Comparison of ENCODE assay signal across 20 cellular contexts in the genomic region with DNA sequence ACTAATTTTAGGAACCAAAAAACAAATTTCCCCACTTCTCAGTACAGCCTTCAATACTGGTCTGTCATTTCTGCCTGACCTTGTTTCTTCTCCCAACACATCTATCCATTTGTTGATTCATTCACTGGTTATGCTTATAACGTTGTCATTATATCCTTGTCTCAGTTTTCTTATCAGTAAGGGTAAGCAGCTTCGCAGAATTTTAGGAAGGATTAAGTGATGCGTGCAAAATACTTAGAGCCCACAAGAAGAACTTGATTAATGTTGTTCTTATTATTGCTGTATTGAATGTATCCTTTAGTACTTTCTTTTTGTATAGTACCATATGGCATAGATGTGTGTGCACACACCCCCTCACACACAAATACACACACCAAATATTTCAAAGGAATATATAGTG.
"Had no signal": no experiment of that assay in that cellular context is flagged by ENCODE, and none has a peak within 500 bp of the region (broad histone marks: within the 10 kb centered on the region; RNA-seq: fewer than 3 reads in every experiment).

No MANE protein-coding gene starts in this region.

- H3K4me3 ChIP-seq: gastroesophageal sphincter, testis, transverse colon had no signal

- H3K27me3 ChIP-seq: testis, transverse colon had no signal

- H3K36me3 ChIP-seq: gastroesophageal sphincter, transverse colon had no signal

- DNase-seq: activated B cell treated with CpG ODN at 0.5 μM for 24 hours; activated CD4-positive, alpha-beta T cell treated with anti-CD3 and anti-CD28 coated beads, Interleukin-2, amount 50 U/mL, for 1 hour; activated CD8-positive, alpha-beta T cell treated with anti-CD3 and anti-CD28 coated beads for 36 hours; activated naive CD8-positive, alpha-beta T cell treated with anti-CD3 and anti-CD28 coated beads, Interleukin-2, amount 50 U/mL, for 24 hours; activated T-cell treated with anti-CD3 and anti-CD28 coated beads, Interleukin-2, amount 50 U/mL, for 48 hours; amygdala; effector CD8-positive, alpha-beta T cell; erythroblast; head of caudate nucleus; hippocampal formation; mesenchymal stem cell; naive thymus-derived CD8-positive, alpha-beta T cell; nucleus accumbens; right cardiac atrium; stimulated activated CD4-positive, alpha-beta T cell treated with anti-CD3 and anti-CD28 coated beads, Interleukin-2, amount 100 ng/mL, for 48 hours; stimulated activated naive CD8-positive, alpha-beta T cell treated with anti-CD3 and anti-CD28 coated beads, Interleukin-15, Interleukin-2, amounts not matched to agents 100 U/mL and 50 U/mL, for 24 hours; testis; transverse colon had no signal

- H2AFZ ChIP-seq: parathyroid adenoma had no signal

- H3K9me3 ChIP-seq: gastroesophageal sphincter, testis, transverse colon had no signal

- H3K79me2 ChIP-seq: parathyroid adenoma had no signal

- H3K4me1 ChIP-seq: gastroesophageal sphincter, parathyroid adenoma, testis, transverse colon had no signal

- H3K27ac ChIP-seq: gastroesophageal sphincter, parathyroid adenoma, testis, transverse colon had no signal

- ATAC-seq: activated CD8-positive, alpha-beta T cell treated with anti-CD3 and anti-CD28 coated beads for 36 hours; activated naive CD8-positive, alpha-beta T cell treated with anti-CD3 and anti-CD28 coated beads, Interleukin-2, amount 50 U/mL, for 24 hours; gastroesophageal sphincter; naive thymus-derived CD8-positive, alpha-beta T cell; right cardiac atrium; stimulated activated naive CD8-positive, alpha-beta T cell treated with anti-CD3 and anti-CD28 coated beads, Interleukin-15, Interleukin-2, amounts not matched to agents 100 U/mL and 50 U/mL, for 24 hours had no signal

- H3K9ac ChIP-seq: parathyroid adenoma had no signal
